In genomic region chr12:93002278-93003054, GRCh38 we compare ENCODE assay signal across 10 cellular contexts.
DNase-seq lines count a peak whose midpoint lies in the region; FAIRE-seq and TF ChIP-seq lines count a peak whose summit lies in the region.
"Had no signal": no experiment of that assay in that cellular context is flagged by ENCODE, and none has a peak within 500 bp of the region (broad histone marks: within the 10 kb centered on the region; RNA-seq: fewer than 3 reads in every experiment).

No MANE protein-coding gene starts in this region.

- DNase-seq in HFFc6, result peak; percentile 83
- no peak for DNase-seq in breast epithelium (ENCODE audit: low spot score in 2 of 2)
- DNase-seq in iris pigment epithelial cell (ENCODE audit: low read depth), result peak; percentile 92
- no peak for DNase-seq in HK-2 (ENCODE audit: unreplicated experiment)
- DNase-seq in D721Med (ENCODE audit: insufficient read length, low spot score), result no peak
- no peak for DNase-seq in GM19238 (ENCODE audit: insufficient read length, low spot score)
- no peak for DNase-seq in stimulated activated CD4-positive, alpha-beta T cell treated with anti-CD3 and anti-CD28 coated beads, Interleukin-4, amount 100 ng/mL, for 4 hours
- DNase-seq: head of caudate nucleus had no signal

- TF ChIP-seq CTCF in HFFc6 (IDR thresholded peaks at IDR 0.05) (no peak), breast epithelium (IDR thresholded peaks at IDR 0.05) (no peak), D721Med (IDR thresholded peaks at IDR 0.05; ENCODE audit: insufficient read depth, missing control alignments) (no peak)

- peak overlapping the region; percentile 67 for H3K27ac Mint-ChIP-seq in HFFc6
- H3K27ac Mint-ChIP-seq: IgD-negative memory B cell had no signal

- peak overlapping the region; percentile 27 for H3K4me2 ChIP-seq in skeletal muscle satellite cell (ENCODE audit: low read length)

- intact Hi-C loops in breast epithelium (cut with DNase I; ENCODE audit: low total_unique reads), result no loop called here

- peak overlapping the region; percentile 52 for H3K4me3 Mint-ChIP-seq in HFFc6
- H3K4me3 Mint-ChIP-seq: IgD-negative memory B cell had no signal

- FAIRE-seq in D721Med (lab: Jason Lieb, UNC), result no peak

- peak overlapping the region; percentile 3 to 45 for H3K27ac ChIP-seq in breast epithelium

- H3K4me1 ChIP-seq in breast epithelium (no peaks in the 10 kb centered on the region), skeletal muscle satellite cell (ENCODE audit: control insufficient read depth, insufficient read depth, low read length) (peaks cover 9% of the 10 kb centered on the region)

- TF ChIP-seq POLR2A in breast epithelium (IDR thresholded peaks at IDR 0.05), result no peak

- no peaks in the 10 kb centered on the region for H3K9me3 ChIP-seq in breast epithelium
- no peaks in the 10 kb centered on the region for H3K9me3 ChIP-seq in skeletal muscle satellite cell (replicated peaks; ENCODE audit: low read length)

- H3K27me3 ChIP-seq in breast epithelium, result no peaks in the 10 kb centered on the region
- H3K27me3 ChIP-seq in skeletal muscle satellite cell (ENCODE audit: control insufficient read depth, insufficient read depth, low read length), result no peaks in the 10 kb centered on the region

- peaks cover 2% of the 10 kb centered on the region; the same call in 1 of the 2 replicates for H3K27me3 Mint-ChIP-seq in HFFc6 (ENCODE audit: insufficient read depth)
- H3K27me3 Mint-ChIP-seq: IgD-negative memory B cell had no signal

- H3K4me1 Mint-ChIP-seq in HFFc6 (ENCODE audit: low read depth), result peaks cover 20% of the 10 kb centered on the region

- H3K9me3 Mint-ChIP-seq in HFFc6, result no peaks in the 10 kb centered on the region

- peak overlapping the region; percentile 24 for H3K9ac ChIP-seq in skeletal muscle satellite cell (ENCODE audit: low read depth, low read length)

- no peak overlapping the region for H3K4me3 ChIP-seq in breast epithelium
- no peak overlapping the region for H3K4me3 ChIP-seq in skeletal muscle satellite cell (ENCODE audit: low read length)

- no peaks in the 10 kb centered on the region for H3K36me3 Mint-ChIP-seq in HFFc6 (ENCODE audit: low read depth)

- H3K36me3 ChIP-seq in breast epithelium, result no peaks in the 10 kb centered on the region
- no peaks in the 10 kb centered on the region for H3K36me3 ChIP-seq in skeletal muscle satellite cell (ENCODE audit: insufficient read depth, low read length)

Comparison
In these comparisons a context has a peak if more than half of its experiments do, and no peak if none do; other contexts are left out.
1. DNase-seq: peak in HFFc6 (single experiment) and iris pigment epithelial cell (single experiment); none in breast epithelium (0 of 2), HK-2 (single experiment), D721Med (single experiment), GM19238 (single experiment) and stimulated activated CD4-positive, alpha-beta T cell treated with anti-CD3 and anti-CD28 coated beads, Interleukin-4, amount 100 ng/mL, for 4 hours (0 of 2).